Comparison of ENCODE assay signal across 1 cellular context in genomic region chr15:78453447-78453846, GRCh38.
TF ChIP-seq lines count a peak whose summit lies in the region.

No MANE protein-coding gene starts in this region.

TF ChIP-seq in GM23338, 12 proteins besides CTCF, POLR2A, EP300 and RAD21 (continued from another document):
- TF ChIP-seq ZNF462 (CRISPR knock-in tag; IDR thresholded peaks at IDR 0.05) (no peak), STAT1 (IDR thresholded peaks at IDR 0.05; ENCODE audit: unreplicated experiment) (no peak), EZH2phosphoT487 (IDR thresholded peaks at IDR 0.05; ENCODE audit: unreplicated experiment) (no peak), EZH2 (IDR thresholded peaks at IDR 0.05; ENCODE audit: low read depth, unreplicated experiment) (no peak)
